17 cellular contexts compared by ENCODE assay signal in the genomic region with DNA sequence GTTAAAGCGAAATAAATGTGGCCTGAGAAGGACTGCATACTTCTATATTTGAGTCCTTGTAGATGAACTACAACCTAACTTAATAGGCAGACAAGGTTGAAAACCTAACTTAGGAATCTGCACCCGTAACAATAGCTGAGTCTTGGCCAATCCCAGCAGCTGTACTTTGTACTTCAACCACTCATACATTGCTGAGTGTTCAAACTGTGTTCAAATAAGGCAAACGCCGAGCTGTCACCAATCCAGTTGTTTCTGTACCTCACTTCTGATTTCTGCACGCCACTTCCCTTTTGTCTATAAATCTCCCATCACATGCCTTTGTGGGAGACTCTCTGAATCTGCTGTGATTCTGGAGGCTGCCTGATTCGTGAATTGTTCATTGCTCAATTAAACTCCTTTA.
DNase-seq lines count a peak whose midpoint lies in the region; ATAC-seq and TF ChIP-seq lines count a peak whose summit lies in the region.
"Had no signal": no experiment of that assay in that cellular context is flagged by ENCODE, and none has a peak within 500 bp of the region (broad histone marks: within the 10 kb centered on the region; RNA-seq: fewer than 3 reads in every experiment).

No MANE protein-coding gene starts in this region.

- no peak for ATAC-seq in HG03175 (IDR thresholded peaks at IDR 0.05; ENCODE audit: unreplicated experiment)

- no peak overlapping the region for H3K4me3 ChIP-seq in fibroblast of pulmonary artery (replicated peaks; ENCODE audit: low read depth, low read length)
- H3K4me3 ChIP-seq: PC-9, SJSA1 had no signal

- DNase-seq in HT1080 (ENCODE audit: low read depth) = peak; percentile 5
- DNase-seq in MV-4-11 (lab: John Stamatoyannopoulos, UW) = peak; percentile 30
- peak; percentile 17 for DNase-seq in fibroblast of pulmonary artery (ENCODE audit: low read depth)
- DNase-seq in renal cortical epithelial cell (ENCODE audit: low read depth) = peak; percentile 19
- DNase-seq in stimulated activated CD4-positive, alpha-beta T cell treated with anti-CD3 and anti-CD28 coated beads, Interleukin-4, amount 100 ng/mL, for 1 hour = no peak
- DNase-seq in activated CD8-positive, alpha-beta memory T cell treated with anti-CD3 and anti-CD28 coated beads, Interleukin-2, amount 50 U/mL, for 48 hours = no peak
- DNase-seq: DMS79, H7, HFFc6, NCI-H1417, NCI-H187 treated with DMSO at 0.1 percent for 48 hours, NCI-H226, NCI-H524, NCI-H82, PC-9 had no signal

- TF ChIP-seq CTCF in fibroblast of pulmonary artery (IDR thresholded peaks at IDR 0.05; ENCODE audit: low read length, missing control alignments) = no peak

Comparison
In these comparisons a context has a peak if more than half of its experiments do, and no peak if none do; other contexts are left out.
1. DNase-seq: peak in HT1080 (single experiment), MV-4-11 (single experiment), fibroblast of pulmonary artery (single experiment) and renal cortical epithelial cell (single experiment); none in stimulated activated CD4-positive, alpha-beta T cell treated with anti-CD3 and anti-CD28 coated beads, Interleukin-4, amount 100 ng/mL, for 1 hour (single experiment) and activated CD8-positive, alpha-beta memory T cell treated with anti-CD3 and anti-CD28 coated beads, Interleukin-2, amount 50 U/mL, for 48 hours (single experiment).